Comparison of ENCODE assay signal across 38 cellular contexts in genomic region chr2:117500721-117501120, GRCh38.
"Had no signal": no experiment of that assay in that cellular context is flagged by ENCODE, and none has a peak within 500 bp of the region (broad histone marks: within the 10 kb centered on the region; RNA-seq: fewer than 3 reads in every experiment).

No MANE protein-coding gene starts in this region.

- H3K4me1 ChIP-seq: adrenal gland, ascending aorta, body of pancreas, breast epithelium had no signal

- DNase-seq: activated effector memory CD4-positive, alpha-beta T cell treated with anti-CD3 and anti-CD28 coated beads, Interleukin-2, amount 50 U/mL, for 16 hours; activated effector memory CD4-positive, alpha-beta T cell treated with Interleukin-2 at 50 U/mL for 16 hours; activated gamma-delta T cell; activated gamma-delta T cell treated with Interleukin-2 at 50 U/mL for 16 hours; activated naive CD4-positive, alpha-beta T cell; activated naive CD4-positive, alpha-beta T cell treated with anti-CD3 and anti-CD28 coated beads for 36 hours; activated naive CD4-positive, alpha-beta T cell treated with anti-CD3 and anti-CD28 coated beads, Interleukin-2, amount 10 ng/mL, durations not matched to agents 7 days and 5 days; activated naive CD4-positive, alpha-beta T cell treated with anti-CD3 and anti-CD28 coated beads, Interleukin-2, amount 50 U/mL, for 16 hours; activated naive CD4-positive, alpha-beta T cell treated with Interleukin-2 at 50 U/mL for 16 hours; activated naive CD8-positive, alpha-beta T cell treated with anti-CD3 and anti-CD28 coated beads for 36 hours; activated naive CD8-positive, alpha-beta T cell treated with anti-CD3 and anti-CD28 coated beads, Interleukin-2, amount 10 ng/mL, durations not matched to agents 7 days and 5 days; activated naive CD8-positive, alpha-beta T cell treated with anti-CD3 and anti-CD28 coated beads, Interleukin-2, amount 50 U/mL, for 24 hours; activated T-cell treated with anti-CD3 and anti-CD28 coated beads, Interleukin-2, amount 50 U/mL, for 1 hour; activated T-cell treated with anti-CD3 and anti-CD28 coated beads, Interleukin-2, amount 50 U/mL, for 24 hours; activated T-cell treated with anti-CD3 and anti-CD28 coated beads, Interleukin-2, amount 50 U/mL, for 4 hours; activated T-cell treated with anti-CD3 and anti-CD28 coated beads, Interleukin-2, amount 50 U/mL, for 48 hours; activated T-cell treated with anti-CD3 and anti-CD28 coated beads, Interleukin-2, amount 50 U/mL, for 72 hours; adrenal gland; amniotic stem cell; amygdala; anterior cingulate cortex; aorta; body of pancreas; brain microvascular endothelial cell; caudate nucleus; central memory CD4-positive, alpha-beta T cell; cerebellar nuclear complex had no signal

- H3K4me1 Mint-ChIP-seq: activated naive CD4-positive, alpha-beta T cell treated with anti-CD3 and anti-CD28 coated beads, Interleukin-2, amount 10 ng/mL, durations not matched to agents 7 days and 5 days; activated naive CD4-positive, alpha-beta T cell treated with anti-CD3 and anti-CD28 coated beads, Interleukin-2, amount 50 U/mL, for 24 hours; activated naive CD8-positive, alpha-beta T cell treated with anti-CD3 and anti-CD28 coated beads for 36 hours; activated naive CD8-positive, alpha-beta T cell treated with anti-CD3 and anti-CD28 coated beads, Interleukin-2, amount 10 ng/mL, durations not matched to agents 7 days and 5 days; activated naive CD8-positive, alpha-beta T cell treated with anti-CD3 and anti-CD28 coated beads, Interleukin-2, amount 50 U/mL, for 24 hours; activated T-helper 17 cell treated with anti-CD3 and anti-CD28 coated beads, Interleukin-2, amount 50 U/mL, for 72 hours; brain; central memory CD8-positive, alpha-beta T cell had no signal

- H3K27ac Mint-ChIP-seq: activated naive CD4-positive, alpha-beta T cell treated with anti-CD3 and anti-CD28 coated beads for 36 hours; activated naive CD4-positive, alpha-beta T cell treated with anti-CD3 and anti-CD28 coated beads, Interleukin-2, amount 10 ng/mL, durations not matched to agents 7 days and 5 days; activated naive CD4-positive, alpha-beta T cell treated with anti-CD3 and anti-CD28 coated beads, Interleukin-2, amount 50 U/mL, for 24 hours; activated naive CD4-positive, alpha-beta T cell treated with anti-CD3 and anti-CD28 coated beads, Interleukin-2, amount 50 U/mL, for 72 hours; activated naive CD8-positive, alpha-beta T cell; activated naive CD8-positive, alpha-beta T cell treated with anti-CD3 and anti-CD28 coated beads for 36 hours; activated naive CD8-positive, alpha-beta T cell treated with anti-CD3 and anti-CD28 coated beads, Interleukin-2, amount 10 ng/mL, durations not matched to agents 7 days and 5 days; activated naive CD8-positive, alpha-beta T cell treated with anti-CD3 and anti-CD28 coated beads, Interleukin-2, amount 50 U/mL, for 24 hours; activated T-cell treated with anti-CD3 and anti-CD28 coated beads, Interleukin-2, amount 50 U/mL, for 24 hours; activated T-cell treated with anti-CD3 and anti-CD28 coated beads, Interleukin-2, amount 50 U/mL, for 72 hours; activated T-helper 1 cell treated with anti-CD3 and anti-CD28 coated beads, Interleukin-12 subunit alpha, Interleukin-12 subunit beta, Interleukin-2, Interleukin-4 antibody, amounts not matched to agents 30 ng/mL and 10 ng/mL and 1 ng/mL, durations not matched to agents 14 hours and 24 hours and 36 hours; activated T-helper 17 cell treated with anti-CD3 and anti-CD28 coated beads, Interleukin-2, amount 50 U/mL, for 72 hours; activated T-helper 2 cell treated with anti-CD3 and anti-CD28 coated beads, Interferon-gamma antibody, Interleukin-2, Interleukin-4, amounts not matched to agents 10 μg/mL and 5 μg/mL and 100 μg/mL, durations not matched to agents 14 hours and 24 hours and 36 hours; brain had no signal

- H3K36me3 ChIP-seq: adrenal gland, ascending aorta, brain microvascular endothelial cell, breast epithelium, cardiac muscle cell had no signal

- H3K9me3 ChIP-seq: adrenal gland, ascending aorta, body of pancreas had no signal

- H3K4me3 Mint-ChIP-seq: activated naive CD4-positive, alpha-beta T cell treated with anti-CD3 and anti-CD28 coated beads for 36 hours; activated naive CD4-positive, alpha-beta T cell treated with anti-CD3 and anti-CD28 coated beads, Interleukin-2, amount 10 ng/mL, durations not matched to agents 7 days and 5 days; activated naive CD4-positive, alpha-beta T cell treated with anti-CD3 and anti-CD28 coated beads, Interleukin-2, amount 50 U/mL, for 24 hours; activated naive CD8-positive, alpha-beta T cell; activated naive CD8-positive, alpha-beta T cell treated with anti-CD3 and anti-CD28 coated beads for 36 hours; activated naive CD8-positive, alpha-beta T cell treated with anti-CD3 and anti-CD28 coated beads, Interleukin-2, amount 10 ng/mL, durations not matched to agents 7 days and 5 days; activated naive CD8-positive, alpha-beta T cell treated with anti-CD3 and anti-CD28 coated beads, Interleukin-2, amount 50 U/mL, for 24 hours; activated T-cell treated with anti-CD3 and anti-CD28 coated beads, Interleukin-2, amount 50 U/mL, for 24 hours; activated T-cell treated with anti-CD3 and anti-CD28 coated beads, Interleukin-2, amount 50 U/mL, for 4 hours; activated T-cell treated with anti-CD3 and anti-CD28 coated beads, Interleukin-2, amount 50 U/mL, for 72 hours; activated T-helper 1 cell treated with anti-CD3 and anti-CD28 coated beads, Interleukin-12 subunit alpha, Interleukin-12 subunit beta, Interleukin-2, Interleukin-4 antibody, amounts not matched to agents 30 ng/mL and 10 ng/mL and 1 ng/mL, durations not matched to agents 14 hours and 24 hours and 36 hours; activated T-helper 17 cell treated with anti-CD3 and anti-CD28 coated beads, Interleukin-2, amount 50 U/mL, for 72 hours; brain; central memory CD8-positive, alpha-beta T cell had no signal

- H3K36me3 Mint-ChIP-seq: activated naive CD4-positive, alpha-beta T cell treated with anti-CD3 and anti-CD28 coated beads, Interleukin-2, amount 10 ng/mL, durations not matched to agents 7 days and 5 days; activated naive CD4-positive, alpha-beta T cell treated with anti-CD3 and anti-CD28 coated beads, Interleukin-2, amount 50 U/mL, for 24 hours; activated naive CD4-positive, alpha-beta T cell treated with anti-CD3 and anti-CD28 coated beads, Interleukin-2, amount 50 U/mL, for 72 hours; activated naive CD8-positive, alpha-beta T cell; activated naive CD8-positive, alpha-beta T cell treated with anti-CD3 and anti-CD28 coated beads for 36 hours; activated naive CD8-positive, alpha-beta T cell treated with anti-CD3 and anti-CD28 coated beads, Interleukin-2, amount 10 ng/mL, durations not matched to agents 7 days and 5 days had no signal

- H3K27ac ChIP-seq: adrenal gland, ascending aorta, body of pancreas, brain microvascular endothelial cell, breast epithelium, cardiac muscle cell had no signal

- H3K27me3 ChIP-seq: adrenal gland, ascending aorta, body of pancreas, brain microvascular endothelial cell, breast epithelium, cardiac muscle cell had no signal

- H3K27me3 Mint-ChIP-seq: activated naive CD4-positive, alpha-beta T cell treated with anti-CD3 and anti-CD28 coated beads, Interleukin-2, amount 10 ng/mL, durations not matched to agents 7 days and 5 days; activated naive CD4-positive, alpha-beta T cell treated with anti-CD3 and anti-CD28 coated beads, Interleukin-2, amount 50 U/mL, for 24 hours; activated naive CD8-positive, alpha-beta T cell; activated naive CD8-positive, alpha-beta T cell treated with anti-CD3 and anti-CD28 coated beads for 36 hours; activated naive CD8-positive, alpha-beta T cell treated with anti-CD3 and anti-CD28 coated beads, Interleukin-2, amount 10 ng/mL, durations not matched to agents 7 days and 5 days; activated naive CD8-positive, alpha-beta T cell treated with anti-CD3 and anti-CD28 coated beads, Interleukin-2, amount 50 U/mL, for 24 hours; activated T-cell treated with anti-CD3 and anti-CD28 coated beads, Interleukin-2, amount 50 U/mL, for 24 hours; activated T-helper 17 cell treated with anti-CD3 and anti-CD28 coated beads, Interleukin-2, amount 50 U/mL, for 72 hours; brain; central memory CD8-positive, alpha-beta T cell had no signal

- H3K9me3 Mint-ChIP-seq: activated naive CD4-positive, alpha-beta T cell treated with anti-CD3 and anti-CD28 coated beads for 36 hours; activated naive CD8-positive, alpha-beta T cell treated with anti-CD3 and anti-CD28 coated beads for 36 hours; activated naive CD8-positive, alpha-beta T cell treated with anti-CD3 and anti-CD28 coated beads, Interleukin-2, amount 10 ng/mL, durations not matched to agents 7 days and 5 days; activated T-cell treated with anti-CD3 and anti-CD28 coated beads, Interleukin-2, amount 50 U/mL, for 24 hours; activated T-helper 1 cell treated with anti-CD3 and anti-CD28 coated beads, Interleukin-12 subunit alpha, Interleukin-12 subunit beta, Interleukin-2, Interleukin-4 antibody, amounts not matched to agents 30 ng/mL and 10 ng/mL and 1 ng/mL, durations not matched to agents 14 hours and 24 hours and 36 hours had no signal

- H3K4me3 ChIP-seq: adrenal gland, ascending aorta, body of pancreas, breast epithelium, cardiac muscle cell had no signal
